Comparison of ENCODE assay signal across 8 cellular contexts in the genomic region with DNA sequence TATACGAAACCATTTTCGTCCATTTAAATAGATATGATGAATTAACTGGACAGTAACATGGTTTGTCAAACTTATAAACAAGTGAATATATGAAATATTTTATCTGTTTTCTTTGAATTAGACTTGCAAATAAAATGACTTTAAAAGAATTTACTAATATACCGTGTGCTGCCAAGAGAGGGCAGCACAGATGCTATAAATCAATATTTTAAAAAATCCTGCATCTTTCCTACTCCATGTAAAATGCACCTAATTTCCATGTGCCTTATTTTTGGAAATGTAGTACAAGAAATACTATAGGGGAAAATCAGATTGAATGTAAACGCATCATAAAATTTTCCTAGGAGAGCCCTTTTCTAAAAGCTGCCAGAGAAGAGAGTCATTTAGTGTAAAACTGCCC.
DNase-seq lines count a peak whose midpoint lies in the region; ATAC-seq, FAIRE-seq and TF ChIP-seq lines count a peak whose summit lies in the region.

No MANE protein-coding gene starts in this region.

- H3K27ac ChIP-seq in parathyroid adenoma = no peak overlapping the region

- H2AFZ ChIP-seq in parathyroid adenoma = no peak overlapping the region

- no peak for ATAC-seq in GM21526 (IDR thresholded peaks at IDR 0.05; ENCODE audit: low FRiP score, unreplicated experiment)

- FAIRE-seq in H54 (lab: Jason Lieb, UNC) = no peak

- H3K9ac ChIP-seq in parathyroid adenoma = no peak overlapping the region

- no peaks in the 10 kb centered on the region for H3K79me2 ChIP-seq in parathyroid adenoma

- H3K9me3 ChIP-seq in parathyroid adenoma (ENCODE audit: control insufficient read depth, low read length) = no peaks in the 10 kb centered on the region

- no peaks in the 10 kb centered on the region for H3K36me3 ChIP-seq in parathyroid adenoma (ENCODE audit: control insufficient read depth, insufficient read depth, low read length)

- peak; percentile 9 for DNase-seq in NCI-H146 (lab: John Stamatoyannopoulos, UW)
- no peak for DNase-seq in NCI-H146 treated with DMSO at 0.1 percent for 48 hours (lab: John Stamatoyannopoulos, UW; ENCODE audit: unreplicated experiment)
- peak; percentile 0 for DNase-seq in NCI-H2171 (lab: John Stamatoyannopoulos, UW)
- peak; percentile 43 for DNase-seq in dermis blood vessel endothelial cell
- no peak for DNase-seq in NCI-H2081 treated with DMSO at 0.1 percent for 48 hours (lab: John Stamatoyannopoulos, UW)
- no peak for DNase-seq in H54 (ENCODE audit: insufficient read length, low spot score)

- no peaks in the 10 kb centered on the region for H3K27me3 ChIP-seq in parathyroid adenoma (ENCODE audit: control insufficient read depth, insufficient read depth, low read length)

- no peaks in the 10 kb centered on the region for H3K4me1 ChIP-seq in parathyroid adenoma

- no peak overlapping the region for H3K4me2 ChIP-seq in parathyroid adenoma (ENCODE audit: low read length)

- peak; percentile 52 for TF ChIP-seq CTCF in parathyroid adenoma (IDR thresholded peaks at IDR 0.05)

- no peak overlapping the region for H3K4me3 ChIP-seq in parathyroid adenoma (ENCODE audit: low read depth, low read length)

- TF ChIP-seq POLR2A in H54 (IDR thresholded peaks at IDR 0.05; ENCODE audit: low read depth, low read length) = no peak

Comparison
In these comparisons a context has a peak if more than half of its experiments do, and no peak if none do; other contexts are left out.
1. DNase-seq: peak in NCI-H146 (single experiment), NCI-H2171 (single experiment) and dermis blood vessel endothelial cell (single experiment); none in NCI-H146 treated with DMSO at 0.1 percent for 48 hours (single experiment), NCI-H2081 treated with DMSO at 0.1 percent for 48 hours (single experiment) and H54 (single experiment).